9 cellular contexts compared by ENCODE assay signal in the genomic region with DNA sequence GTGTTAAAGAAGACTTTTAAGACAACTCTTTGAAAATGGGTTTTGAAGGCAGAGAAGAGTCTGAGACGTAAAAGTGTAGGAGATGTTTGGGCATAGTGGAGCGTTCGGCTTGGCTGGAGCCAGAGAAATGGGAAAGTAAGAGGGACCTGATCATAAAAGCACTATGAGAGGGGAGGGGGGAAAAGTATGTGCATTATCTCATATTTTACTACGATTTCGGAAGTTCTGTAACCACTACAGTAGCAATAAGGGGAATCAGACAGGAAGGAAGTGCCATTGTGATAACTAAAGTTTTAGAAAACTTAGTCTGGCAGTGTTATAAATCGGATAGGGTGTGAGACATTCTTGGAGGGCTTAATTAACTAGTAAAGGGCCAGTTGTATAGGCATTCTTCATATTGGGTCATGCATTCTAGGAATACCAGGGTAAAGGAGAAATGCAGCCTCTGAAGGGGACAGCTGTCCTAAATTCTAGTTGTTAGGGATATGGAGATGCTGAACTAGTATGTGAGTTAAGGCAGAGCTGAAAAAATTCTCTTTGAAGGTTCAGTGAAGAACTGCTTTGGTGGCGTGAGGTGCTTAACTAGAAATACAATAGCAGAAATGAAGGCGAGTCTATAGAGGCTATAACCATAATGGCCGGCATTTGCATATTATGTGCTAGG.
DNase-seq lines count a peak whose midpoint lies in the region; ATAC-seq and TF ChIP-seq lines count a peak whose summit lies in the region.
"Had no signal": no experiment of that assay in that cellular context is flagged by ENCODE, and none has a peak within 500 bp of the region (broad histone marks: within the 10 kb centered on the region; RNA-seq: fewer than 3 reads in every experiment).

No MANE protein-coding gene starts in this region.

- no peaks in the 10 kb centered on the region for H3K27me3 ChIP-seq in SK-N-SH (ENCODE audit: insufficient read depth)
- no peaks in the 10 kb centered on the region for H3K27me3 ChIP-seq in hepatocyte

- H3K36me3 ChIP-seq in SK-N-SH (replicated peaks in 1 of 2; ENCODE audit: control insufficient read depth in 1 of 2, insufficient read depth in 2 of 2, low read length in 1 of 2), result no peaks in the 10 kb centered on the region
- H3K36me3 ChIP-seq in hepatocyte (replicated peaks; ENCODE audit: insufficient read depth, low read depth), result no peaks in the 10 kb centered on the region

- H3K4me1 ChIP-seq in SK-N-SH (ENCODE audit: control insufficient read depth in 1 of 2, insufficient read depth in 2 of 2, low read depth in 1 of 2, low read length in 1 of 2) (peaks cover 0 to 10% of the 10 kb centered on the region in 2 experiments; a peak in 3 of 4 replicates), hepatocyte (ENCODE audit: insufficient read depth) (peaks cover 9% of the 10 kb centered on the region)

- peak overlapping the region; percentile 72 for H3K9ac ChIP-seq in SK-N-SH

- 73% methylated on average over 9 of the region's 9 CpGs for WGBS in SK-N-SH (ENCODE audit: low lambda C conversion rate)
- WGBS in hepatocyte (ENCODE audit: low lambda C conversion rate, missing lambda C conversion rate), result 72% methylated on average over 9 of the region's 9 CpGs

- TF ChIP-seq CTCF in SK-N-SH (IDR thresholded peaks at IDR 0.05), result no peak
- no peak for TF ChIP-seq CTCF in hepatocyte (IDR thresholded peaks at IDR 0.05; ENCODE audit: poor library complexity)
- no peak for TF ChIP-seq CTCF in GM20000 (IDR thresholded peaks at IDR 0.05; ENCODE audit: extremely low read depth, missing control alignments)

- H3F3A ChIP-seq in SK-N-SH (replicated peaks; ENCODE audit: insufficient read depth), result peaks cover 4% of the 10 kb centered on the region

- H3K4me3 Mint-ChIP-seq in activated CD4-positive, alpha-beta memory T cell treated with anti-CD3 and anti-CD28 coated beads for 36 hours, result peak overlapping the region; percentile 62
- peak overlapping the region; percentile 55 to 75 for H3K4me3 Mint-ChIP-seq in stimulated activated naive B cell treated with anti-CD40 and anti-IgM and Interleukin-4, amounts not matched to agents 10 μg/mL and 1 μg/mL and 100 μg/mL, for 72 hours

- no peaks in the 10 kb centered on the region for H3K9me3 ChIP-seq in SK-N-SH
- H3K9me3 ChIP-seq in hepatocyte (ENCODE audit: low read depth), result no peaks in the 10 kb centered on the region

- H3K36me3 Mint-ChIP-seq in activated CD4-positive, alpha-beta memory T cell treated with anti-CD3 and anti-CD28 coated beads for 36 hours, result no peaks in the 10 kb centered on the region
- peaks cover 0 to 3% of the 10 kb centered on the region in 2 donors for H3K36me3 Mint-ChIP-seq in stimulated activated naive B cell treated with anti-CD40 and anti-IgM and Interleukin-4, amounts not matched to agents 10 μg/mL and 1 μg/mL and 100 μg/mL, for 72 hours

- peaks cover 2% of the 10 kb centered on the region for H3K27me3 Mint-ChIP-seq in activated CD4-positive, alpha-beta memory T cell treated with anti-CD3 and anti-CD28 coated beads for 36 hours
- peaks cover 26 to 43% of the 10 kb centered on the region in 2 donors for H3K27me3 Mint-ChIP-seq in stimulated activated naive B cell treated with anti-CD40 and anti-IgM and Interleukin-4, amounts not matched to agents 10 μg/mL and 1 μg/mL and 100 μg/mL, for 72 hours

- POLR2A ChIA-PET in SK-N-SH (lab: Yijun Ruan, JAX), result no interaction called here
- POLR2A ChIA-PET in activated CD4-positive, alpha-beta memory T cell treated with anti-CD3 and anti-CD28 coated beads for 36 hours (lab: Charles Lee), result no interaction called here

- intact Hi-C loops in activated CD4-positive, alpha-beta memory T cell treated with anti-CD3 and anti-CD28 coated beads for 36 hours (cut with micrococcal nuclease), result loop anchor here (2.0 to 5.0 kb wide), 2 partner anchors 35 to 143 kb away; no protein-coding TSS in a partner anchor

- no peaks in the 10 kb centered on the region for H4K20me1 ChIP-seq in SK-N-SH (ENCODE audit: insufficient read depth)
- H4K20me1 ChIP-seq in hepatocyte (ENCODE audit: insufficient read depth, poor library complexity, severe bottlenecking), result no peaks in the 10 kb centered on the region

- H2AFZ ChIP-seq in SK-N-SH (ENCODE audit: low read depth), result peak overlapping the region; percentile 92
- peak overlapping the region; percentile 85 for H2AFZ ChIP-seq in hepatocyte

- H3K9me2 ChIP-seq in SK-N-SH (no peaks in the 10 kb centered on the region), hepatocyte (replicated peaks; ENCODE audit: insufficient read depth) (no peaks in the 10 kb centered on the region)

- H3K4me1 Mint-ChIP-seq in activated CD4-positive, alpha-beta memory T cell treated with anti-CD3 and anti-CD28 coated beads for 36 hours (ENCODE audit: low read depth), result peaks cover 26% of the 10 kb centered on the region
- peaks cover 4 to 16% of the 10 kb centered on the region in 2 donors for H3K4me1 Mint-ChIP-seq in stimulated activated naive B cell treated with anti-CD40 and anti-IgM and Interleukin-4, amounts not matched to agents 10 μg/mL and 1 μg/mL and 100 μg/mL, for 72 hours

- peak overlapping the region; percentile 81 to 93; a peak in 3 of 4 replicates for H3K27ac ChIP-seq in SK-N-SH (ENCODE audit: low read depth in 2 of 2, low read length in 1 of 2)
- peak overlapping the region; percentile 59 for H3K27ac ChIP-seq in hepatocyte

- no peak for TF ChIP-seq RAD21 in SK-N-SH (IDR thresholded peaks at IDR 0.05; ENCODE audit: low read length)

- no peak for TF ChIP-seq EP300 in SK-N-SH (IDR thresholded peaks at IDR 0.05; ENCODE audit: borderline replicate concordance in 1 of 2, low read depth in 1 of 2, low read length in 1 of 2)

- ATAC-seq in SK-N-SH treated with all-trans-retinoic acid at 6 μM for 48 hours, result no peak
- no peak for ATAC-seq in stimulated activated naive B cell treated with anti-CD40 and anti-IgM and Interleukin-4, amounts not matched to agents 10 μg/mL and 1 μg/mL and 100 μg/mL, for 72 hours (replicated peaks)

- DNase-seq in SK-N-SH (no peak), hepatocyte (ENCODE audit: low spot score) (no peak), GM20000 (ENCODE audit: low spot score) (no peak), COLO668 (lab: John Stamatoyannopoulos, UW; ENCODE audit: unreplicated experiment) (no peak), putamen (ENCODE audit: low spot score) (no peak)
- DNase-seq in activated CD4-positive, alpha-beta memory T cell treated with anti-CD3 and anti-CD28 coated beads for 36 hours, result no peak
- DNase-seq in stimulated activated naive B cell treated with anti-CD40 and anti-IgM and Interleukin-4, amounts not matched to agents 10 μg/mL and 1 μg/mL and 100 μg/mL, for 72 hours, result no peak
- DNase-seq: ACHN had no signal

- H3K4me2 ChIP-seq in SK-N-SH (peak overlapping the region; percentile 68), hepatocyte (peak overlapping the region; percentile 87)

- CTCF ChIA-PET in SK-N-SH (lab: Yijun Ruan, JAX), result no interaction called here
- CTCF ChIA-PET in activated CD4-positive, alpha-beta memory T cell treated with anti-CD3 and anti-CD28 coated beads for 36 hours (lab: Charles Lee), result no interaction called here

- H3K79me2 ChIP-seq in SK-N-SH (ENCODE audit: insufficient read depth), result peaks cover 11% of the 10 kb centered on the region; the same call in 1 of the 2 replicates
- H3K79me2 ChIP-seq in hepatocyte, result no peaks in the 10 kb centered on the region

- H3K9me3 Mint-ChIP-seq in activated CD4-positive, alpha-beta memory T cell treated with anti-CD3 and anti-CD28 coated beads for 36 hours, result no peaks in the 10 kb centered on the region
- H3K9me3 Mint-ChIP-seq in stimulated activated naive B cell treated with anti-CD40 and anti-IgM and Interleukin-4, amounts not matched to agents 10 μg/mL and 1 μg/mL and 100 μg/mL, for 72 hours, result peaks cover 0 to 9% of the 10 kb centered on the region in 2 donors

- peak overlapping the region; percentile 75 to 76 for H3K4me3 ChIP-seq in SK-N-SH (ENCODE audit: low read depth in 2 of 2, low read length in 1 of 2)
- peak overlapping the region; percentile 76 for H3K4me3 ChIP-seq in hepatocyte

- H3K27ac Mint-ChIP-seq in activated CD4-positive, alpha-beta memory T cell treated with anti-CD3 and anti-CD28 coated beads for 36 hours, result peak overlapping the region; percentile 2
- H3K27ac Mint-ChIP-seq in stimulated activated naive B cell treated with anti-CD40 and anti-IgM and Interleukin-4, amounts not matched to agents 10 μg/mL and 1 μg/mL and 100 μg/mL, for 72 hours, result no peak overlapping the region

TF ChIP-seq in SK-N-SH, 30 proteins besides CTCF, POLR2A, EP300 and RAD21 (continues in another document):
- TF ChIP-seq, protein P1, sequence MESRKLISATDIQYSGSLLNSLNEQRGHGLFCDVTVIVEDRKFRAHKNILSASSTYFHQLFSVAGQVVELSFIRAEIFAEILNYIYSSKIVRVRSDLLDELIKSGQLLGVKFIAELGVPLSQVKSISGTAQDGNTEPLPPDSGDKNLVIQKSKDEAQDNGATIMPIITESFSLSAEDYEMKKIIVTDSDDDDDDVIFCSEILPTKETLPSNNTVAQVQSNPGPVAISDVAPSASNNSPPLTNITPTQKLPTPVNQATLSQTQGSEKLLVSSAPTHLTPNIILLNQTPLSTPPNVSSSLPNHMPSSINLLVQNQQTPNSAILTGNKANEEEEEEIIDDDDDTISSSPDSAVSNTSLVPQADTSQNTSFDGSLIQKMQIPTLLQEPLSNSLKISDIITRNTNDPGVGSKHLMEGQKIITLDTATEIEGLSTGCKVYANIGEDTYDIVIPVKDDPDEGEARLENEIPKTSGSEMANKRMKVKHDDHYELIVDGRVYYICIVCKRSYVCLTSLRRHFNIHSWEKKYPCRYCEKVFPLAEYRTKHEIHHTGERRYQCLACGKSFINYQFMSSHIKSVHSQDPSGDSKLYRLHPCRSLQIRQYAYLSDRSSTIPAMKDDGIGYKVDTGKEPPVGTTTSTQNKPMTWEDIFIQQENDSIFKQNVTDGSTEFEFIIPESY (IDR thresholded peaks at IDR 0.05; ENCODE audit: borderline replicate concordance, low read depth), result no peak
- no peak for TF ChIP-seq SMC3 (IDR thresholded peaks at IDR 0.05; ENCODE audit: low read depth, low read length)

TF ChIP-seq in SK-N-SH treated with all-trans-retinoic acid at 6 μM for 48 hours, 23 proteins besides CTCF, POLR2A, EP300 and RAD21 (continues in another document):
- TF ChIP-seq TOX (CRISPR knock-in tag; IDR thresholded peaks at IDR 0.05; ENCODE audit: borderline replicate concordance) (no peak), ESRRG (CRISPR knock-in tag; IDR thresholded peaks at IDR 0.05) (no peak)
- TF ChIP-seq, protein P2, sequence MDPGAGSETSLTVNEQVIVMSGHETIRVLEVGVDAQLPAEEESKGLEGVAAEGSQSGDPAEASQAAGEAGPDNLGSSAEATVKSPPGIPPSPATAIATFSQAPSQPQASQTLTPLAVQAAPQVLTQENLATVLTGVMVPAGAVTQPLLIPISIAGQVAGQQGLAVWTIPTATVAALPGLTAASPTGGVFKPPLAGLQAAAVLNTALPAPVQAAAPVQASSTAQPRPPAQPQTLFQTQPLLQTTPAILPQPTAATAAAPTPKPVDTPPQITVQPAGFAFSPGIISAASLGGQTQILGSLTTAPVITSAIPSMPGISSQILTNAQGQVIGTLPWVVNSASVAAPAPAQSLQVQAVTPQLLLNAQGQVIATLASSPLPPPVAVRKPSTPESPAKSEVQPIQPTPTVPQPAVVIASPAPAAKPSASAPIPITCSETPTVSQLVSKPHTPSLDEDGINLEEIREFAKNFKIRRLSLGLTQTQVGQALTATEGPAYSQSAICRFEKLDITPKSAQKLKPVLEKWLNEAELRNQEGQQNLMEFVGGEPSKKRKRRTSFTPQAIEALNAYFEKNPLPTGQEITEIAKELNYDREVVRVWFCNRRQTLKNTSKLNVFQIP (CRISPR knock-in tag; IDR thresholded peaks at IDR 0.05; ENCODE audit: borderline replicate concordance, low read depth), result no peak
